21 cellular contexts compared by ENCODE assay signal in the genomic region with DNA sequence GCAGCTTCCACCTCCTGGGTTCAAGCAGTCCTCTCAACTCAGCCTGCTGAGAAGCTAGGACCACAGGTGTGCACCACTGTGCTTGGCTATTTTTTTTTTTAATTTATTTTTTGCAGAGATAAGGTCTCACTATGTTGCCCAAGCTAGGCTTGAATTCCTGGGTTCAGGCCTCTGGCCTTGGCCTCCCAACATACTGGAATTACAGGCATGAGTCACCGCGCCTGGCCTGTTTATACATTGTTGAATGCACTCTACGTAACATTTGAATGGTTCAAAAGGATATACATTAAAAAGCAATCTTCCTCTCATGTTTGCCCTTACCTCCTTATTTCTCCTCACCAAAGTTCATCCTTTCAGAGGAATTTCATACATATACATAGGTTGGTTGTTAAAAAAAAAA.
"Had no signal": no experiment of that assay in that cellular context is flagged by ENCODE, and none has a peak within 500 bp of the region (broad histone marks: within the 10 kb centered on the region; RNA-seq: fewer than 3 reads in every experiment).

No MANE protein-coding gene starts in this region.

- H2AFZ ChIP-seq: parathyroid adenoma had no signal

- DNase-seq: colonic mucosa; effector memory CD4-positive, alpha-beta T cell; head of caudate nucleus; mesenchymal stem cell; mucosa of descending colon; naive B cell; stimulated activated CD4-positive, alpha-beta T cell treated with anti-CD3 and anti-CD28 coated beads, Interleukin-2, amount 100 ng/mL, for 24 hours; stimulated activated CD4-positive, alpha-beta T cell treated with anti-CD3 and anti-CD28 coated beads, Interleukin-4, amount 100 ng/mL, for 24 hours; stimulated activated naive CD8-positive, alpha-beta T cell treated with anti-CD3 and anti-CD28 coated beads, Interleukin-15, Interleukin-2, amounts not matched to agents 100 U/mL and 50 U/mL, for 24 hours; substantia nigra; testis; tibial artery; upper lobe of left lung had no signal

- H3K9me3 ChIP-seq: colonic mucosa, mucosa of descending colon, neutrophil, testis, tibial artery, upper lobe of left lung had no signal

- FAIRE-seq: endothelial cell of umbilical vein, urothelium cell line had no signal

- H3K36me3 ChIP-seq: colonic mucosa, neutrophil, tibial artery, upper lobe of left lung had no signal

- H3K4me1 ChIP-seq: colonic mucosa, parathyroid adenoma, tibial artery, upper lobe of left lung had no signal

- H3K27ac ChIP-seq: colonic mucosa, neutrophil, parathyroid adenoma, testis, tibial artery, upper lobe of left lung had no signal

- ATAC-seq: left lobe of liver; sciatic nerve; stimulated activated memory B cell treated with anti-CD40 and anti-IgM and Interleukin-4, amounts not matched to agents 10 μg/mL and 1 μg/mL and 100 μg/mL, for 72 hours had no signal

- H3K4me3 ChIP-seq: colonic mucosa, lung, mucosa of descending colon, testis, tibial artery, upper lobe of left lung had no signal

- H3K9ac ChIP-seq: parathyroid adenoma had no signal

- H3K27me3 ChIP-seq: colonic mucosa, neutrophil, testis, tibial artery, upper lobe of left lung had no signal

- H3K79me2 ChIP-seq: parathyroid adenoma had no signal
